1 cellular context compared by ENCODE assay signal in genomic region chr5:151244210-151244609, GRCh38.
A peak's percentile ranks its signal among the peaks of the same experiment; 100 is the strongest.
TF ChIP-seq lines count a peak whose summit lies in the region.

No MANE protein-coding gene starts in this region.

TF ChIP-seq in HepG2, 621 proteins besides CTCF, POLR2A, EP300 and RAD21:
- no peak for TF ChIP-seq ZBTB7B (CRISPR knock-in tag; IDR thresholded peaks at IDR 0.05)
- no peak for TF ChIP-seq ZNF879 (CRISPR knock-in tag; IDR thresholded peaks at IDR 0.05)
- TF ChIP-seq MEIS2 (CRISPR knock-in tag; IDR thresholded peaks at IDR 0.05), result no peak
- TF ChIP-seq SIX4 (CRISPR knock-in tag; IDR thresholded peaks at IDR 0.05), result no peak
- TF ChIP-seq MNT (IDR thresholded peaks at IDR 0.05), result peak; percentile 92
- no peak for TF ChIP-seq ZNF234 (CRISPR knock-in tag; conservative IDR thresholded peaks at IDR 0.05)
- TF ChIP-seq ZMYM4 (CRISPR knock-in tag; IDR thresholded peaks at IDR 0.05), result no peak
- TF ChIP-seq POGK (CRISPR knock-in tag; conservative IDR thresholded peaks at IDR 0.05), result no peak
TF ChIP-seq in HepG2: peak in this region for 1.
